ENCODE assay signal across 2 cellular contexts in the genomic region with DNA sequence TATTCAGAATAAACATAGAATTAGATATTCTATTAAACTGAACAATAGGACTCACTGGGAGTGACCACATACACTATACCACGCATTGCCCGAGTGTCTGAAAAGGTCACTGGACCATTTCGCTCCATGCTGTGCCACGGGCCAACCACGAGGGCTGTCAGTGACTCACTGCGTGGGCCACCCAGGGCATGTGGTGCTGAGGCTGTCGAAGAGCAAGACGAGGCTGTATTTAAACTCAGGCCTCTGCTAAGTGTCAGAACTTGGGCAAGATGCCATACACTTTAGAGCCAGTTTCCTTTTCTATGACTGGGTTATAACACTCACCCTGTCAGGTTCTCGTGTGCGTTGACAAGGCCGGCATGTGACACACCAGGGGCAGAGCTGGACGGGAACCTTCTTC.
TF ChIP-seq lines count a peak whose summit lies in the region.

No MANE protein-coding gene starts in this region.

TF ChIP-seq in Ishikawa, 13 proteins besides CTCF, POLR2A, EP300 and RAD21:
- TF ChIP-seq USF1 (IDR thresholded peaks at IDR 0.05) = peak; percentile 13; the same call in 1 of the 2 replicates
- TF ChIP-seq, protein P1, sequence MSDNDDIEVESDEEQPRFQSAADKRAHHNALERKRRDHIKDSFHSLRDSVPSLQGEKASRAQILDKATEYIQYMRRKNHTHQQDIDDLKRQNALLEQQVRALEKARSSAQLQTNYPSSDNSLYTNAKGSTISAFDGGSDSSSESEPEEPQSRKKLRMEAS (IDR thresholded peaks at IDR 0.05) = peak; percentile 76

TF ChIP-seq in K562, 482 proteins besides CTCF, POLR2A, EP300 and RAD21:
- TF ChIP-seq L3MBTL2 (IDR thresholded peaks at IDR 0.05) (0 out of 2 replicates have a peak, but pooled peaks have one; percentile 44), MGA (IDR thresholded peaks at IDR 0.05) (peak; percentile 51)
- TF ChIP-seq, protein P1 (CRISPR knock-in tag; IDR thresholded peaks at IDR 0.05) = 0 out of 2 replicates have a peak, but pooled peaks have one; percentile 14
